8 cellular contexts compared by ENCODE assay signal in the genomic region with DNA sequence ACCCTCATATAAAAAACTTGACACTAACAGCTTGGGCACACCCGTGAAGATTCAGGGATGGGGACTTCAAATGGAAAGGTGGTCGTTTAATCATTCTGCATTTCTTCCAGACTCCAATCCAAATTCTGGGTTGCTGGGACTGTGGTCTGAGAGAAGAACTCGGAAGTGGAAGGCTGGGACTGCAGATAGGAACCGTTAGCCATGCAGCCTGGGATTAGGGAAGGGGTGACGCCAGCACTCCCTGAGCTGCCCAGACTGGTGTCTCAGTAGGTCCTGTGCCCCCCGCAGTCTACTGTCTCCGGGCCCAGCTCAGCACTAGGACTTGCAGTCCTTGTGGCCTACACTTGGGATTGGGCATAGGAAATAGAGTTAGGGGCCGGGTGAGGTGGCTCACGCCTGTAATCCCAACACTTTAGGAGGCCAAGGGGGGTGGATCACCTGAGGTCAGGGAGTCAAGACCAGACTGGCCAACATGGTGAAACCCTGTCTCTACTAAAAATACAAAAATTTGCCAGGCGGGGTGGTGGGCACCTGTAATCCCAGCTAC. TPM values are rescaled to one million over a fixed set of nuclear protein-coding genes. Genes with fewer than 3 reads are reported as not detected.
DNase-seq lines count a peak whose midpoint lies in the region; ATAC-seq and TF ChIP-seq lines count a peak whose summit lies in the region.

No MANE protein-coding gene starts in this region.

- POLR2A ChIA-PET in naive thymus-derived CD8-positive, alpha-beta T cell (lab: Charles Lee) = interaction anchor here (0.5 to 3.9 kb wide), 9 partner anchors 8 to 468 kb away, joined by 3 to 24 read pairs (median 3); a partner anchor contains a TSS

- H3K4me3 ChIP-seq in AG10803 (ENCODE audit: low read length) (peak overlapping the region; percentile 99), MG63 (peak overlapping the region; percentile 82)

- intact Hi-C loops in dendritic cell treated with granulocyte-macrophage colony-stimulating factor and Interleukin-4, amounts not matched to agents 40 ng/mL and 50 ng/mL, for 4 days (cut with micrococcal nuclease) = loop anchor here (5.0 kb wide), 1 partner anchor 70 kb away; a partner anchor contains a TSS

- H3K9me3 Mint-ChIP-seq in dendritic cell treated with granulocyte-macrophage colony-stimulating factor and Interleukin-4, amounts not matched to agents 40 ng/mL and 50 ng/mL, for 4 days = no peaks in the 10 kb centered on the region
- H3K9me3 Mint-ChIP-seq in naive thymus-derived CD8-positive, alpha-beta T cell = no peaks in the 10 kb centered on the region

- no peak for TF ChIP-seq CTCF in AG10803 (conservative IDR thresholded peaks at IDR 0.05; ENCODE audit: low read length)

- DNase-seq in AG10803 (ENCODE audit: low read depth) (no peak), MG63 (no peak), ureter (ENCODE audit: low spot score) (no peak)
- DNase-seq in naive thymus-derived CD8-positive, alpha-beta T cell = no peak

- H3K4me1 Mint-ChIP-seq in dendritic cell treated with granulocyte-macrophage colony-stimulating factor and Interleukin-4, amounts not matched to agents 40 ng/mL and 50 ng/mL, for 4 days (ENCODE audit: low read depth) = peaks cover 80% of the 10 kb centered on the region
- H3K4me1 Mint-ChIP-seq in naive thymus-derived CD8-positive, alpha-beta T cell = peaks cover 53 to 86% (median 77%) of the 10 kb centered on the region in 4 donors

- H3K27me3 Mint-ChIP-seq in dendritic cell treated with granulocyte-macrophage colony-stimulating factor and Interleukin-4, amounts not matched to agents 40 ng/mL and 50 ng/mL, for 4 days = no peaks in the 10 kb centered on the region
- no peaks in the 10 kb centered on the region for H3K27me3 Mint-ChIP-seq in naive thymus-derived CD8-positive, alpha-beta T cell

- H3K4me3 Mint-ChIP-seq in dendritic cell treated with granulocyte-macrophage colony-stimulating factor and Interleukin-4, amounts not matched to agents 40 ng/mL and 50 ng/mL, for 4 days = peak overlapping the region; percentile 100
- H3K4me3 Mint-ChIP-seq in naive thymus-derived CD8-positive, alpha-beta T cell = peak overlapping the region; percentile 89 to 99 (median 98)

- H3K27me3 ChIP-seq in MG63 = no peaks in the 10 kb centered on the region

- no peak for ATAC-seq in naive thymus-derived CD8-positive, alpha-beta T cell
- ATAC-seq in HG02759 (IDR thresholded peaks at IDR 0.05; ENCODE audit: unreplicated experiment) (no peak), HG02610 (IDR thresholded peaks at IDR 0.05; ENCODE audit: unreplicated experiment) (no peak), HG03354 (IDR thresholded peaks at IDR 0.05; ENCODE audit: poor library complexity, severe bottlenecking, unreplicated experiment) (no peak)

- peaks cover 65% of the 10 kb centered on the region for H3K36me3 Mint-ChIP-seq in dendritic cell treated with granulocyte-macrophage colony-stimulating factor and Interleukin-4, amounts not matched to agents 40 ng/mL and 50 ng/mL, for 4 days (ENCODE audit: low read depth)
- H3K36me3 Mint-ChIP-seq in naive thymus-derived CD8-positive, alpha-beta T cell = peaks cover 0 to 19% (median 6%) of the 10 kb centered on the region in 3 donors

- peak overlapping the region; percentile 91 for H3K27ac Mint-ChIP-seq in dendritic cell treated with granulocyte-macrophage colony-stimulating factor and Interleukin-4, amounts not matched to agents 40 ng/mL and 50 ng/mL, for 4 days
- H3K27ac Mint-ChIP-seq in naive thymus-derived CD8-positive, alpha-beta T cell = peak overlapping the region; percentile 71 to 97 (median 90)

- H3K9me3 ChIP-seq in MG63 = no peaks in the 10 kb centered on the region

- peaks cover 38% of the 10 kb centered on the region for H3K36me3 ChIP-seq in MG63

RNA-seq across cellular contexts. Expression of a gene that starts 0.5 kb away (rescaled TPM):
- total RNA-seq in MG63 (2014; rRNA removed; shearing (Covaris generic); ENCODE audit: low replicate concordance) = 571 and 764 TPM in 2 replicates
- total RNA-seq in naive thymus-derived CD8-positive, alpha-beta T cell = 10 to 100 TPM; 23.7 to 27.1 TPM
- 100 to 1,000 TPM in 2 of 3 donors, 10 to 100 TPM in 1; 95.1 to 345 (median 114) TPM for polyA plus RNA-seq in naive thymus-derived CD8-positive, alpha-beta T cell
- total RNA-seq in ureter = 276 TPM

RNA-seq across cellular contexts. Expression of a gene that starts 3.0 kb away (rescaled TPM):
- 3.1 and 6.3 TPM in 2 replicates for total RNA-seq in MG63 (2014; rRNA removed; shearing (Covaris generic); ENCODE audit: low replicate concordance)
- 1 to 10 TPM; 7.2 to 8.3 TPM for total RNA-seq in naive thymus-derived CD8-positive, alpha-beta T cell
- 1 to 10 TPM in 2 of 3 donors, under 1 TPM in 1; 0.61 to 1.1 (median 1.1) TPM for polyA plus RNA-seq in naive thymus-derived CD8-positive, alpha-beta T cell
- 27.8 TPM for total RNA-seq in ureter

RNA-seq across cellular contexts. Expression of a gene that starts 7.7 kb away (rescaled TPM):
- 24.6 and 31.9 TPM in 2 replicates for total RNA-seq in MG63 (2014; rRNA removed; shearing (Covaris generic); ENCODE audit: low replicate concordance)
- total RNA-seq in naive thymus-derived CD8-positive, alpha-beta T cell = 1 to 10 TPM; 3.1 to 5.1 TPM
- 10 to 100 TPM in 2 of 3 donors, 1 to 10 TPM in 1; 8.0 to 14.7 (median 10.3) TPM for polyA plus RNA-seq in naive thymus-derived CD8-positive, alpha-beta T cell
- 33.3 TPM for total RNA-seq in ureter

RNA-seq across cellular contexts. Expression of a gene that starts 13.7 kb away (rescaled TPM):
- total RNA-seq in MG63 (2014; rRNA removed; shearing (Covaris generic); ENCODE audit: low replicate concordance) = not detected in 2 replicates
- total RNA-seq in naive thymus-derived CD8-positive, alpha-beta T cell = 1 to 10 TPM; 1.4 to 1.9 TPM
- 1 to 10 TPM; 1.2 to 4.9 (median 1.3) TPM for polyA plus RNA-seq in naive thymus-derived CD8-positive, alpha-beta T cell
- total RNA-seq in ureter = 0.26 TPM

RNA-seq across cellular contexts. Expression of a gene that starts 15.3 kb away (rescaled TPM):
- not detected in 2 replicates for total RNA-seq in MG63 (2014; rRNA removed; shearing (Covaris generic); ENCODE audit: low replicate concordance)
- total RNA-seq in naive thymus-derived CD8-positive, alpha-beta T cell = not detected
- polyA plus RNA-seq in naive thymus-derived CD8-positive, alpha-beta T cell = not detected
- not detected for total RNA-seq in ureter
